In genomic region chr11:133403900-133404299, GRCh38 we compare ENCODE assay signal across 11 cellular contexts.
DNase-seq lines count a peak whose midpoint lies in the region; ATAC-seq and TF ChIP-seq lines count a peak whose summit lies in the region.
"Had no signal": no experiment of that assay in that cellular context is flagged by ENCODE, and none has a peak within 500 bp of the region (broad histone marks: within the 10 kb centered on the region; RNA-seq: fewer than 3 reads in every experiment).

No MANE protein-coding gene starts in this region.

- peak; percentile 47 for TF ChIP-seq CTCF in neural crest cell (conservative IDR thresholded peaks at IDR 0.05)

- no peaks in the 10 kb centered on the region for H3K36me3 ChIP-seq in SJCRH30
- H3K36me3 ChIP-seq: esophagus squamous epithelium had no signal

- H3K9me3 ChIP-seq in SJCRH30 (replicated peaks) = no peaks in the 10 kb centered on the region
- H3K9me3 ChIP-seq: esophagus squamous epithelium had no signal

- H3K27ac ChIP-seq in SJCRH30 = no peak overlapping the region
- H3K27ac ChIP-seq: esophagus squamous epithelium had no signal

- H3K4me1 Mint-ChIP-seq in activated CD4-positive, alpha-beta T cell treated with anti-CD3 and anti-CD28 coated beads for 36 hours = no peaks in the 10 kb centered on the region
- peaks cover 20% of the 10 kb centered on the region for H3K4me1 Mint-ChIP-seq in neural crest cell
- H3K4me1 Mint-ChIP-seq: B cell had no signal

- peaks cover 6% of the 10 kb centered on the region for H3K9me3 Mint-ChIP-seq in activated CD4-positive, alpha-beta T cell treated with anti-CD3 and anti-CD28 coated beads for 36 hours (ENCODE audit: low read depth)
- H3K9me3 Mint-ChIP-seq in neural crest cell = peaks cover 3% of the 10 kb centered on the region

- H3K27ac Mint-ChIP-seq in activated CD4-positive, alpha-beta T cell treated with anti-CD3 and anti-CD28 coated beads for 36 hours = no peak overlapping the region
- no peak overlapping the region for H3K27ac Mint-ChIP-seq in neural crest cell (ENCODE audit: unreplicated experiment)
- H3K27ac Mint-ChIP-seq: B cell had no signal

- H3K27me3 ChIP-seq in SJCRH30 = no peaks in the 10 kb centered on the region
- H3K27me3 ChIP-seq: esophagus squamous epithelium had no signal

- peak; percentile 32 for DNase-seq in activated CD4-positive, alpha-beta T cell treated with anti-CD3 and anti-CD28 coated beads for 36 hours
- DNase-seq in activated CD4-positive, alpha-beta T cell treated with anti-CD3 and anti-CD28 coated beads for 1 hour = no peak
- DNase-seq in SJCRH30 (peak; percentile 4 to 19), neural crest cell (ENCODE audit: low read depth, low spot score) (no peak)
- DNase-seq: esophagus squamous epithelium, left ventricle myocardium superior had no signal

- no peaks in the 10 kb centered on the region for H3K36me3 Mint-ChIP-seq in activated CD4-positive, alpha-beta T cell treated with anti-CD3 and anti-CD28 coated beads for 36 hours (ENCODE audit: low read depth)
- no peaks in the 10 kb centered on the region for H3K36me3 Mint-ChIP-seq in neural crest cell (ENCODE audit: low read depth)

- no peak overlapping the region for H3K4me3 ChIP-seq in SJCRH30
- H3K4me3 ChIP-seq: esophagus squamous epithelium had no signal

- no peak overlapping the region for H3K4me3 Mint-ChIP-seq in activated CD4-positive, alpha-beta T cell treated with anti-CD3 and anti-CD28 coated beads for 36 hours
- no peak overlapping the region for H3K4me3 Mint-ChIP-seq in neural crest cell
- H3K4me3 Mint-ChIP-seq: B cell had no signal

- H3K4me1 ChIP-seq in SJCRH30 = no peaks in the 10 kb centered on the region
- H3K4me1 ChIP-seq: esophagus squamous epithelium had no signal

- ATAC-seq in activated CD4-positive, alpha-beta T cell treated with anti-CD3 and anti-CD28 coated beads for 36 hours = no peak
- ATAC-seq in HG02840 (IDR thresholded peaks at IDR 0.05; ENCODE audit: low FRiP score, unreplicated experiment) (peak; percentile 54), GM19463 (IDR thresholded peaks at IDR 0.05; ENCODE audit: unreplicated experiment) (no peak), HG02981 (IDR thresholded peaks at IDR 0.05; ENCODE audit: unreplicated experiment) (no peak), HG03139 (IDR thresholded peaks at IDR 0.05; ENCODE audit: unreplicated experiment) (no peak)
- ATAC-seq: left ventricle myocardium superior had no signal

- POLR2A ChIA-PET in activated CD4-positive, alpha-beta T cell treated with anti-CD3 and anti-CD28 coated beads for 36 hours (lab: Charles Lee) = no interaction called here

- no peaks in the 10 kb centered on the region for H3K27me3 Mint-ChIP-seq in activated CD4-positive, alpha-beta T cell treated with anti-CD3 and anti-CD28 coated beads for 36 hours
- no peaks in the 10 kb centered on the region for H3K27me3 Mint-ChIP-seq in neural crest cell (ENCODE audit: low read depth)
- H3K27me3 Mint-ChIP-seq: B cell had no signal

- intact Hi-C loops in activated CD4-positive, alpha-beta T cell treated with anti-CD3 and anti-CD28 coated beads for 36 hours (cut with DNase I, micrococcal nuclease) = loop anchor here in 1 of 2 experiments (5.0 kb wide), 1 partner anchor 272 kb away; no protein-coding TSS in a partner anchor

- CTCF ChIA-PET in activated CD4-positive, alpha-beta T cell treated with anti-CD3 and anti-CD28 coated beads for 36 hours (lab: Charles Lee) = no interaction called here

Comparison
In these comparisons a context has a peak if more than half of its experiments do, and no peak if none do; other contexts are left out.
1. DNase-seq: peak in activated CD4-positive, alpha-beta T cell treated with anti-CD3 and anti-CD28 coated beads for 36 hours (single experiment) and SJCRH30 (2 of 2); none in activated CD4-positive, alpha-beta T cell treated with anti-CD3 and anti-CD28 coated beads for 1 hour (single experiment) and neural crest cell (single experiment).